In the genomic region with DNA sequence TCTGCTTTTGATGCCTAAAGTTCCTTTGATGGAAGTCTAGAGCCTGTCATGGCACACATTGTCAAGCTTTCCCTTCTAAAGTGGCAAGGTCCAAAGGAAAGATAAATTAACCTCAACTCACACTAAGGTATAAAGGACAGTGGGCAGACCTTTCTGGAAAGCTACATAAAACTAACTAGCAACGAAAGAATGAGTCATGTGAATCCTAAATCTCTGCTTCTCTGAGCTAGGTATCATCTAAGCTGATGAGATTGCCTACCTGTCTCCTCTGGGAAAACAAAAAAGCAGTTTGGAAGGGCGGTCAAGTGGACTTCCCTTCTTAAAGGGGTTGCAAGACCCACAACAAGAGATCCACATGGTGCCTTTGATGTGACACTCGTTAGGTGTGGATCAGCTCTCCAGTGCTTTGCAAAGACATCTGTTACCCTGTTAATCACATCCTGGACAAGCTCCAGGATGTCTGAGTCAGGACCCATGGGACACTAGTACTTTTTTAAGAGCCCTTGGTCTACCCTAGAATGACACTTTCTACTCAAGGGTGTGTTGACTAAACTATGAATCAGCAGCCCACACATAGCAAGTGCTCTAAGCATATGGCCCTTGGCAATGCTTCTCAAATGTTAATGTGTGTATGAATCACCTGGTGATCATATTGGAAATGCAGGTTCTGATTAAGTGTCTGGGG, we compare ENCODE assay signal across 8 cellular contexts.
DNase-seq lines count a peak whose midpoint lies in the region; ATAC-seq and TF ChIP-seq lines count a peak whose summit lies in the region.
"Had no signal": no experiment of that assay in that cellular context is flagged by ENCODE, and none has a peak within 500 bp of the region (broad histone marks: within the 10 kb centered on the region; RNA-seq: fewer than 3 reads in every experiment).

No MANE protein-coding gene starts in this region.

- H3K4me1 ChIP-seq in tibial artery (peaks cover 0 to 5% (median 1%) of the 10 kb centered on the region in 4 donors), HAP-1 (no peaks in the 10 kb centered on the region)

- no peaks in the 10 kb centered on the region for H3K27me3 ChIP-seq in tibial artery
- H3K27me3 ChIP-seq in HAP-1 (ENCODE audit: low read depth) = no peaks in the 10 kb centered on the region

- peak; percentile 46 for ATAC-seq in HG03196 (IDR thresholded peaks at IDR 0.05; ENCODE audit: unreplicated experiment)
- no peak for ATAC-seq in HG03521 (IDR thresholded peaks at IDR 0.05; ENCODE audit: unreplicated experiment)

- TF ChIP-seq CTCF in retinal pigment epithelial cell (conservative IDR thresholded peaks at IDR 0.05; ENCODE audit: low read depth, low read length) (no peak), tibial artery (IDR thresholded peaks at IDR 0.05) (no peak)

- peak; percentile 63 for DNase-seq in GM04504 (ENCODE audit: low read depth)
- DNase-seq in T1000 (lab: John Stamatoyannopoulos, UW) = peak; percentile 80
- peak; percentile 31 for DNase-seq in retinal pigment epithelial cell (ENCODE audit: low read depth)
- DNase-seq in tibial artery = no peak
- DNase-seq in HAP-1 (ENCODE audit: low spot score in 2 of 2) = no peak
- DNase-seq: activated effector memory CD4-positive, alpha-beta T cell treated with Interleukin-2 at 50 U/mL for 16 hours had no signal

- H3K36me3 ChIP-seq in tibial artery (no peaks in the 10 kb centered on the region), HAP-1 (replicated peaks) (no peaks in the 10 kb centered on the region)

- no peak overlapping the region for H3K27ac ChIP-seq in tibial artery

- H3K9me3 ChIP-seq in tibial artery = no peaks in the 10 kb centered on the region
- H3K9me3 ChIP-seq in HAP-1 = no peaks in the 10 kb centered on the region

- in situ Hi-C loops in HAP-1 (cut with MboI; ENCODE audit: low sequenced_read_pairs) = no loop called here

- intact Hi-C loops in tibial artery (cut with DNase I; ENCODE audit: low total_unique reads) = no loop called here

- no peak overlapping the region for H3K4me3 ChIP-seq in retinal pigment epithelial cell (ENCODE audit: low read length)
- H3K4me3 ChIP-seq in tibial artery = no peak overlapping the region
- H3K4me3 ChIP-seq in HAP-1 = no peak overlapping the region

Comparison
In these comparisons a context has a peak if more than half of its experiments do, and no peak if none do; other contexts are left out.
1. DNase-seq: peak in GM04504 (single experiment), T1000 (single experiment) and retinal pigment epithelial cell (single experiment); none in tibial artery (0 of 2) and HAP-1 (0 of 2).